Comparison of ENCODE assay signal across 10 cellular contexts in genomic region chr7:134293029-134293740, GRCh38. TPM values are rescaled to one million over a fixed set of nuclear protein-coding genes. Genes with fewer than 3 reads are reported as not detected.
DNase-seq lines count a peak whose midpoint lies in the region; ATAC-seq and TF ChIP-seq lines count a peak whose summit lies in the region.
"Had no signal": no experiment of that assay in that cellular context is flagged by ENCODE, and none has a peak within 500 bp of the region (broad histone marks: within the 10 kb centered on the region; RNA-seq: fewer than 3 reads in every experiment).

No MANE protein-coding gene starts in this region.

- H3K36me3 ChIP-seq in sigmoid colon: peaks cover 0 to 39% (median 21%) of the 10 kb centered on the region in 4 donors

- H3K27me3 Mint-ChIP-seq in osteocyte (ENCODE audit: unreplicated experiment): no peaks in the 10 kb centered on the region
- H3K27me3 Mint-ChIP-seq: naive thymus-derived CD8-positive, alpha-beta T cell had no signal

- H3K9me3 ChIP-seq in sigmoid colon: no peaks in the 10 kb centered on the region

- no peak overlapping the region for H3K27ac ChIP-seq in sigmoid colon
- H3K27ac ChIP-seq: WERI-Rb-1 had no signal

- peak; percentile 97 for ATAC-seq in GM19324 (IDR thresholded peaks at IDR 0.05; ENCODE audit: low FRiP score, unreplicated experiment)
- ATAC-seq in HG02981 (IDR thresholded peaks at IDR 0.05; ENCODE audit: unreplicated experiment): peak; percentile 99
- ATAC-seq: naive thymus-derived CD8-positive, alpha-beta T cell had no signal

- no peaks in the 10 kb centered on the region for H3K9me3 Mint-ChIP-seq in osteocyte (ENCODE audit: unreplicated experiment)
- H3K9me3 Mint-ChIP-seq: naive thymus-derived CD8-positive, alpha-beta T cell had no signal

- no peak overlapping the region for H3K27ac Mint-ChIP-seq in osteocyte (ENCODE audit: unreplicated experiment)

- no peaks in the 10 kb centered on the region for H3K27me3 ChIP-seq in sigmoid colon

- H3K4me3 ChIP-seq in sigmoid colon: no peak overlapping the region

- 69 to 70% methylated on average over 12 of the region's 12 CpGs for WGBS in sigmoid colon, 2 donors

- peaks cover 0 to 26% (median 11%) of the 10 kb centered on the region in 4 donors for H3K4me1 ChIP-seq in sigmoid colon

- no peak for TF ChIP-seq POLR2A in sigmoid colon (IDR thresholded peaks at IDR 0.05)

- DNase-seq in SIG-M5 treated with dmso at 0.1 percent for 504 hours (lab: John Stamatoyannopoulos, UW; ENCODE audit: unreplicated experiment): peak; percentile 82
- DNase-seq in sigmoid colon: peak; percentile 65
- DNase-seq in osteocyte (ENCODE audit: extremely low spot score, unreplicated experiment): no peak
- no peak for DNase-seq in A172 (ENCODE audit: low spot score)
- DNase-seq in Kasumi-1 (lab: John Stamatoyannopoulos, UW): no peak
- no peak for DNase-seq in stimulated activated CD4-positive, alpha-beta T cell treated with anti-CD3 and anti-CD28 coated beads, Interleukin-12 subunit alpha, Interleukin-12 subunit beta, amount 100 ng/mL, for 4 hours
- DNase-seq: WERI-Rb-1 had no signal

- peaks cover 33% of the 10 kb centered on the region for H3K36me3 Mint-ChIP-seq in osteocyte (ENCODE audit: unreplicated experiment)

- intact Hi-C loops in sigmoid colon (cut with DNase I): no loop called here

- H3K4me3 Mint-ChIP-seq in osteocyte (ENCODE audit: unreplicated experiment): no peak overlapping the region

- no peak for TF ChIP-seq CTCF in sigmoid colon (IDR thresholded peaks at IDR 0.05)
- no peak for TF ChIP-seq CTCF in osteocyte (IDR thresholded peaks at IDR 0.05)

- peaks cover 3% of the 10 kb centered on the region for H3K4me1 Mint-ChIP-seq in osteocyte (ENCODE audit: unreplicated experiment)

- no peak for TF ChIP-seq EP300 in sigmoid colon (IDR thresholded peaks at IDR 0.05)

RNA-seq across cellular contexts. Expression of gene SLC35B4, which starts 23.5 kb away (rescaled TPM):
- total RNA-seq in sigmoid colon (1 to 10 TPM; 6.1 to 9.4 (median 7.6) TPM), osteocyte (18.7 and 24.0 TPM in 2 replicates)
- polyA plus RNA-seq in sigmoid colon: 1 to 10 TPM; 2.4 to 3.8 (median 2.8) TPM
- 19.4 and 20.7 TPM in 2 replicates for total RNA-seq in A172 (2014; rRNA removed; shearing (Covaris generic))

Comparison
In these comparisons a context has a peak if more than half of its experiments do, and no peak if none do; other contexts are left out.
1. DNase-seq: peak in SIG-M5 treated with dmso at 0.1 percent for 504 hours (single experiment) and sigmoid colon (single experiment); none in osteocyte (single experiment), A172 (single experiment), Kasumi-1 (0 of 2) and stimulated activated CD4-positive, alpha-beta T cell treated with anti-CD3 and anti-CD28 coated beads, Interleukin-12 subunit alpha, Interleukin-12 subunit beta, amount 100 ng/mL, for 4 hours (single experiment).